In the genomic region with DNA sequence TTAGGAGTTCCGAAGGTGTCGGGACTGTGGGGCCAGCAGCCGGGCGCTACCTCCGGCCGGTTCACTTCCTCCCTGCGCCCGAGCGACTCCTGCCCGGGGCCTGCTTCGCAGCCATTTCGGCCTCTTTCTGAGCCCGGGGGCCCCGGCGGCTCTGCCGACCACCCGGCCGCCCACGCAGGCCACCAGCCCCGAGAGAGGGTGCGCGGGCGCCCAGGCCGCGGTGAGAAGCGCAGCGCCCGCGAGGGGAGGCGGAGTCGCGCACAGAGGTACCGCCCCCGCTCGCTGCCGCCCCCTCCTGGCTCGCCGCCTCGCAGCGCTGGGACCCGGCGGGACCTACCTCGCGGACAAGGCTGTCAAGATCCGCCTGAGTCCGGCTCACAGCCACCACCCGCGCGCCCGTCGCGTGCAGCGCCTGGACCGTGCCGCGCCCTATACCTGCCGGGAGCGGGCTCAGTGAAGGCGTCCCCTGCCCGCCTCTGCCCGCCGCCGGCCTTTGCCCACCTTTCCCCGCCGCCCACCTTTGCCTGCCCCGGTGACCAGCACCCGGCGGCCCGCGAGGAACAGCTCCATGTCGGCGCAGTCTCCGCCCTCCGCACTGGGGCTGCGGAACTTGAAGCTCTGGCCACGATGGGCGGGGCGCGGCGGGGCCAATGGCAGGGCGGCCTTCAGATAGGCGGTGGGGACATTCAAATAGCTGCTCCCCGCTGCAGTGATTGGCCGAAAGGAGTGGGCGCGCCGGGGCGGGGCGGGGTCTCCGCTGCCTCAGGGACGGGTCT, we compare ENCODE assay signal across 8 cellular contexts. TPM values are rescaled to one million over a fixed set of nuclear protein-coding genes. Genes with fewer than 3 reads are reported as not detected.
A peak's percentile ranks its signal among the peaks of the same experiment; 100 is the strongest.
DNase-seq lines count a peak whose midpoint lies in the region; ATAC-seq and TF ChIP-seq lines count a peak whose summit lies in the region.

TSS of gene DCXR (minus strand) at position 585 of the 776 bp plus-strand sequence. CDS start at position 570, 15 bp downstream.

- H3K27me3 Mint-ChIP-seq in activated naive CD8-positive, alpha-beta T cell treated with anti-CD3 and anti-CD28 coated beads, Interleukin-2, amount 10 ng/mL, durations not matched to agents 7 days and 5 days: no peaks in the 10 kb centered on the region
- peaks cover 13% of the 10 kb centered on the region for H3K27me3 Mint-ChIP-seq in glutamatergic neuron (ENCODE audit: unreplicated experiment)

- POLR2A ChIA-PET in activated naive CD8-positive, alpha-beta T cell treated with anti-CD3 and anti-CD28 coated beads, Interleukin-2, amount 10 ng/mL, durations not matched to agents 7 days and 5 days (lab: Charles Lee): interaction anchor here (0.5 to 2.1 kb wide), 25 partner anchors 11 to 268 kb away, joined by 3 to 13 read pairs (median 4); partner anchors contain the start of genes ALYREF, ANAPC11, CENPX and DUS1L

- H3K27me3 ChIP-seq in SU-DHL-6 (ENCODE audit: low read length): no peaks in the 10 kb centered on the region
- H3K27me3 ChIP-seq in ovary: no peaks in the 10 kb centered on the region
- H3K27me3 ChIP-seq in thyroid gland: no peaks in the 10 kb centered on the region

- peaks cover 4% of the 10 kb centered on the region; the same call in 1 of the 2 replicates for H4K20me1 ChIP-seq in SU-DHL-6 (ENCODE audit: low read depth, low read length)

- H3K27ac Mint-ChIP-seq in activated naive CD8-positive, alpha-beta T cell treated with anti-CD3 and anti-CD28 coated beads, Interleukin-2, amount 10 ng/mL, durations not matched to agents 7 days and 5 days: peak within 1 kb of the TSS; percentile 95
- peak within 1 kb of the TSS; percentile 60 for H3K27ac Mint-ChIP-seq in glutamatergic neuron (ENCODE audit: unreplicated experiment)

- intact Hi-C loops in ovary (cut with DNase I) (no loop called here), thyroid gland (cut with DNase I) (no loop called here)

- peaks cover 11% of the 10 kb centered on the region for H3K79me2 ChIP-seq in SU-DHL-6 (ENCODE audit: insufficient read depth, low read length)

- H3K27ac ChIP-seq in SU-DHL-6 (ENCODE audit: low read depth, low read length) (peak within 1 kb of the TSS; percentile 55), ovary (peak within 1 kb of the TSS; percentile 58 to 91), thyroid gland (peak within 1 kb of the TSS; percentile 85 to 97 (median 93))

- H3K4me1 ChIP-seq in ovary (ENCODE audit: insufficient read depth): peaks cover 8% of the 10 kb centered on the region
- peaks cover 9 to 16% of the 10 kb centered on the region in 2 donors for H3K4me1 ChIP-seq in thyroid gland

- H3K36me3 Mint-ChIP-seq in activated naive CD8-positive, alpha-beta T cell treated with anti-CD3 and anti-CD28 coated beads, Interleukin-2, amount 10 ng/mL, durations not matched to agents 7 days and 5 days: peaks cover 9% of the 10 kb centered on the region
- no peaks in the 10 kb centered on the region for H3K36me3 Mint-ChIP-seq in glutamatergic neuron (ENCODE audit: unreplicated experiment)

- H3K36me3 ChIP-seq in SU-DHL-6 (ENCODE audit: low read length) (no peaks in the 10 kb centered on the region), ovary (no peaks in the 10 kb centered on the region), thyroid gland (no peaks in the 10 kb centered on the region)

- TF ChIP-seq EP300 in ovary (IDR thresholded peaks at IDR 0.05): no peak

- H2AFZ ChIP-seq in SU-DHL-6 (ENCODE audit: low read depth, low read length, severe bottlenecking): peak within 1 kb of the TSS; percentile 87

- H3K9me2 ChIP-seq in SU-DHL-6 (replicated peaks; ENCODE audit: insufficient read depth, low read length): no peaks in the 10 kb centered on the region

- ATAC-seq in HG02678 (IDR thresholded peaks at IDR 0.05; ENCODE audit: unreplicated experiment): peak; percentile 91
- peak; percentile 95 for ATAC-seq in activated naive CD8-positive, alpha-beta T cell treated with anti-CD3 and anti-CD28 coated beads, Interleukin-2, amount 10 ng/mL, durations not matched to agents 7 days and 5 days (ENCODE audit: low read depth)

- peak within 1 kb of the TSS; percentile 91 for H3K4me3 Mint-ChIP-seq in activated naive CD8-positive, alpha-beta T cell treated with anti-CD3 and anti-CD28 coated beads, Interleukin-2, amount 10 ng/mL, durations not matched to agents 7 days and 5 days
- peak within 1 kb of the TSS; percentile 82 for H3K4me3 Mint-ChIP-seq in glutamatergic neuron (ENCODE audit: unreplicated experiment)

- WGBS in ovary, 3 donors: 0 to 1% (median 0%) methylated on average over 78 to 91 of the region's 91 CpGs
- 0 to 1% methylated on average over 24 to 27 of the region's 91 CpGs for WGBS in thyroid gland, 2 donors

- peaks cover 20% of the 10 kb centered on the region for H3K4me1 Mint-ChIP-seq in activated naive CD8-positive, alpha-beta T cell treated with anti-CD3 and anti-CD28 coated beads, Interleukin-2, amount 10 ng/mL, durations not matched to agents 7 days and 5 days
- H3K4me1 Mint-ChIP-seq in glutamatergic neuron (ENCODE audit: low read depth, unreplicated experiment): peaks cover 4% of the 10 kb centered on the region

- TF ChIP-seq CTCF in GM12865 (IDR thresholded peaks at IDR 0.05; ENCODE audit: insufficient read depth, low read depth, low read length, missing control alignments): peak; percentile 95
- peak; percentile 49 for TF ChIP-seq CTCF in SU-DHL-6 (IDR thresholded peaks at IDR 0.05; ENCODE audit: insufficient read depth, low read length, poor library complexity, severe bottlenecking)
- peak; percentile 86 for TF ChIP-seq CTCF in glutamatergic neuron (IDR thresholded peaks at IDR 0.05; ENCODE audit: partially characterized antibody, unreplicated experiment)
- peak; percentile 72 to 95 (median 85) for TF ChIP-seq CTCF in ovary (IDR thresholded peaks at IDR 0.05)
- peak; percentile 17 to 75 (median 50) for TF ChIP-seq CTCF in thyroid gland (IDR thresholded peaks at IDR 0.05)

- H3K9ac ChIP-seq in SU-DHL-6 (ENCODE audit: low read length): peak within 1 kb of the TSS; percentile 92

- H3K4me2 ChIP-seq in SU-DHL-6 (ENCODE audit: low read depth, low read length, poor library complexity, severe bottlenecking): peak within 1 kb of the TSS; percentile 96

- DNase-seq in GM12865 (ENCODE audit: low read depth): peak; percentile 98
- peak; percentile 73 for DNase-seq in NCI-H128 (lab: John Stamatoyannopoulos, UW; ENCODE audit: unreplicated experiment)
- peak; percentile 99 for DNase-seq in activated naive CD8-positive, alpha-beta T cell treated with anti-CD3 and anti-CD28 coated beads, Interleukin-2, amount 10 ng/mL, durations not matched to agents 7 days and 5 days
- DNase-seq in glutamatergic neuron: peak; percentile 99
- DNase-seq in ovary: peak; percentile 94 to 98 (median 96)
- DNase-seq in thyroid gland: peak; percentile 99

- H3K4me3 ChIP-seq in GM12865 (ENCODE audit: low read depth, low read length) (peak within 1 kb of the TSS; percentile 61), SU-DHL-6 (ENCODE audit: insufficient read depth, low read length, poor library complexity, severe bottlenecking) (peak within 1 kb of the TSS; percentile 94), ovary (peak within 1 kb of the TSS; percentile 75), thyroid gland (replicated peaks in 1 of 3) (peak within 1 kb of the TSS; percentile 66 to 73 (median 69))

- no peaks in the 10 kb centered on the region for H3K9me3 Mint-ChIP-seq in activated naive CD8-positive, alpha-beta T cell treated with anti-CD3 and anti-CD28 coated beads, Interleukin-2, amount 10 ng/mL, durations not matched to agents 7 days and 5 days
- H3K9me3 Mint-ChIP-seq in glutamatergic neuron (ENCODE audit: unreplicated experiment): peaks cover 11% of the 10 kb centered on the region

- H3F3A ChIP-seq in SU-DHL-6 (ENCODE audit: insufficient read depth): peaks cover 9% of the 10 kb centered on the region; the same call in 1 of the 2 replicates

- no peaks in the 10 kb centered on the region for H3K9me3 ChIP-seq in SU-DHL-6 (ENCODE audit: insufficient read depth, low read length)
- H3K9me3 ChIP-seq in ovary: no peaks in the 10 kb centered on the region
- no peaks in the 10 kb centered on the region for H3K9me3 ChIP-seq in thyroid gland

- TF ChIP-seq POLR2A in ovary (IDR thresholded peaks at IDR 0.05): peak; percentile 96
- TF ChIP-seq POLR2A in thyroid gland (IDR thresholded peaks at IDR 0.05): peak; percentile 40 to 99

RNA-seq across cellular contexts. Expression of gene DCXR, which starts in this region (rescaled TPM):
- total RNA-seq in activated naive CD8-positive, alpha-beta T cell treated with anti-CD3 and anti-CD28 coated beads, Interleukin-2, amount 10 ng/mL, durations not matched to agents 7 days and 5 days: 100 to 1,000 TPM; 110 to 115 TPM
- total RNA-seq in glutamatergic neuron (ENCODE audit: unreplicated experiment): 89.5 TPM
- total RNA-seq in ovary: 100 to 1,000 TPM in 6 of 7 donors, 10 to 100 TPM in 1; 87.6 to 217 (median 131) TPM
- polyA plus RNA-seq in ovary: 100 to 1,000 TPM in 1 of 2 donors, 10 to 100 TPM in 1; 16.7 to 144 TPM
- total RNA-seq in thyroid gland: 100 to 1,000 TPM in 2 of 4 donors, 10 to 100 TPM in 2; 88.6 to 161 (median 114) TPM

Comparison
In these comparisons a context has a peak if more than half of its experiments do, and no peak if none do; other contexts are left out.
1. Peak in every context shown above with its lines: DNase-seq, ATAC-seq, H3K4me3 ChIP-seq and H3K27ac ChIP-seq.